22 cellular contexts compared by ENCODE assay signal in the genomic region with DNA sequence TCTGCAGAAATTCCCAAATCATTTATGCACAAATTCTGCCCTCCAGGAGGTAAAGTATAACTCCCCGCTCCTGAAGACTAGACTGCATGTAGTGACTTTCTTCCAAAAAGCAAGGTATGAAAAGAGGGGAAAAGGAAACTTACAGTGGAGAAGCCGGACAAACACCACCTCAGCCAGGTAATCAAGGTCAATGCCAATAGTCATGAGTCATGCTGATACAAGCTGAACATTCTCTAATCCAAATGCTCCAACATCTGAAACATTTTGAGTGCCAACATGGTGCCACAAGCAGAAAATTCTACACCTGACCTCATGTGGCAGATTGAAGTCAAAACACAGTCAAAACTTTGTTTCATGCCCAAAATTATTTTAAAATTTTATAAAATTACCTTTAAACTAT.
DNase-seq lines count a peak whose midpoint lies in the region; ATAC-seq, FAIRE-seq and TF ChIP-seq lines count a peak whose summit lies in the region.
"Had no signal": no experiment of that assay in that cellular context is flagged by ENCODE, and none has a peak within 500 bp of the region (broad histone marks: within the 10 kb centered on the region; RNA-seq: fewer than 3 reads in every experiment).

No MANE protein-coding gene starts in this region.

- H3K36me3 ChIP-seq in RWPE2 (ENCODE audit: low read depth), result no peaks in the 10 kb centered on the region
- H3K36me3 ChIP-seq in HepG2 (replicated peaks in 1 of 2; ENCODE audit: control insufficient read depth in 1 of 2, insufficient read depth in 2 of 2, low read length in 2 of 2), result no peaks in the 10 kb centered on the region
- no peaks in the 10 kb centered on the region for H3K36me3 ChIP-seq in heart right ventricle
- H3K36me3 ChIP-seq in suprapubic skin, result no peaks in the 10 kb centered on the region
- H3K36me3 ChIP-seq: BE2C had no signal

- H3K4me3 ChIP-seq in A549 (no peak overlapping the region), RWPE2 (ENCODE audit: severe bottlenecking) (no peak overlapping the region), HepG2 (replicated peaks in 1 of 3; ENCODE audit: insufficient read depth in 1 of 3, low read depth in 2 of 3, low read length in 3 of 3) (no peak overlapping the region), heart right ventricle (no peak overlapping the region), suprapubic skin (no peak overlapping the region)

- TF ChIP-seq EP300 in A549 (IDR thresholded peaks at IDR 0.05) (no peak), HepG2 (IDR thresholded peaks at IDR 0.05; ENCODE audit: low read depth in 2 of 2, low read length in 2 of 2) (no peak), HepG2 (CRISPR knock-in tag; IDR thresholded peaks at IDR 0.05; ENCODE audit: borderline replicate concordance) (no peak), suprapubic skin (IDR thresholded peaks at IDR 0.05) (no peak)

- POLR2A ChIA-PET in A549 (lab: Yijun Ruan, JAX), result no interaction called here
- POLR2A ChIA-PET in HepG2 (lab: Yijun Ruan, JAX), result interaction anchor here (1.3 kb wide), 1 partner anchor 11 kb away, joined by 4 read pairs; no protein-coding TSS in a partner anchor

- DNase-seq in A549 (ENCODE audit: low read depth in 1 of 2, low spot score in 1 of 2) (no peak), RWPE2 (ENCODE audit: low spot score) (no peak), HepG2 (ENCODE audit: low spot score) (peak; percentile 43), heart right ventricle (no peak), DMS153 treated with DMSO at 0.1 percent for 48 hours (lab: John Stamatoyannopoulos, UW; ENCODE audit: unreplicated experiment) (no peak), suprapubic skin (ENCODE audit: low spot score in 2 of 2) (no peak)
- DNase-seq: ACHN; BE2C; C1 segment of cervical spinal cord; CD4-positive, CD25-positive, alpha-beta regulatory T cell; CD8-positive, alpha-beta memory T cell; COR-L47; DMS 273 treated with DMSO at 0.1 percent for 48 hours; DMS79 treated with DMSO at 0.1 percent for 48 hours; GF-D8; GOT3; H7; HFFc6 had no signal

- H3K9me3 ChIP-seq in A549, result peaks cover 13% of the 10 kb centered on the region; the same call in 2 of the 3 replicates
- no peaks in the 10 kb centered on the region for H3K9me3 ChIP-seq in RWPE2 (ENCODE audit: severe bottlenecking)
- H3K9me3 ChIP-seq in HepG2 (ENCODE audit: low read length), result no peaks in the 10 kb centered on the region
- H3K9me3 ChIP-seq in heart right ventricle, result no peaks in the 10 kb centered on the region
- H3K9me3 ChIP-seq in suprapubic skin, result no peaks in the 10 kb centered on the region
- H3K9me3 ChIP-seq: BE2C had no signal

- WGBS in A549 (ENCODE audit: missing lambda C conversion rate), result 77% methylated on average over 2 of the region's 2 CpGs
- WGBS in HepG2 (ENCODE audit: low lambda C conversion rate), result 96% methylated on average over 2 of the region's 2 CpGs
- 86 to 96% methylated on average over 2 of the region's 2 CpGs for WGBS in heart right ventricle, 2 donors
- 79% methylated on average over 2 of the region's 2 CpGs for WGBS in suprapubic skin

- peak overlapping the region; percentile 30 to 75; a peak in 4 of 6 replicates for H3K27ac ChIP-seq in A549
- H3K27ac ChIP-seq in RWPE2 (ENCODE audit: poor library complexity, severe bottlenecking), result no peak overlapping the region
- no peak overlapping the region for H3K27ac ChIP-seq in HepG2 (ENCODE audit: extremely low read length, insufficient read depth, low read length)
- no peak overlapping the region for H3K27ac ChIP-seq in heart right ventricle
- no peak overlapping the region for H3K27ac ChIP-seq in suprapubic skin

- in situ Hi-C loops in HepG2 (cut with HindIII; ENCODE audit: extremely low pct_ligation_motif_present, low pct_unique_long_range_greater_than_20kb), result no loop called here

- ATAC-seq in A549 (no peak), RWPE2 (ENCODE audit: low read depth) (0 out of 3 replicates have a peak, but pooled peaks have one; percentile 31), HepG2 (no peak), heart right ventricle (no peak), HG02571 (IDR thresholded peaks at IDR 0.05; ENCODE audit: unreplicated experiment) (no peak)
- ATAC-seq: HCT116 had no signal

- BruUV-seq in HepG2 (replicated peaks; lab: Mats Ljungman, UMichigan), result no TSS peak

- H3K4me2 ChIP-seq in A549 (0 out of 3 replicates have a peak overlapping the region, but pooled peaks have one; percentile 12), HepG2 (ENCODE audit: low read depth, low read length) (no peak overlapping the region)

- H3K27me3 ChIP-seq in RWPE2 (ENCODE audit: insufficient read depth, poor library complexity, severe bottlenecking) (no peaks in the 10 kb centered on the region), HepG2 (ENCODE audit: control insufficient read depth in 1 of 2, insufficient read depth in 2 of 2, low read length in 2 of 2) (no peaks in the 10 kb centered on the region), heart right ventricle (peaks cover 0 to 11% (median 0%) of the 10 kb centered on the region in 7 donors), suprapubic skin (no peaks in the 10 kb centered on the region)
- H3K27me3 ChIP-seq: BE2C had no signal

- FAIRE-seq in A549 (lab: Jason Lieb, UNC) (peak; percentile 95), islet of Langerhans (lab: Jason Lieb, UNC) (peak; percentile 56), HepG2 (lab: Jason Lieb, UNC) (no peak)
- FAIRE-seq: HTR-8/SVneo had no signal

- H3K79me2 ChIP-seq in HepG2 (ENCODE audit: insufficient read depth, low read length), result no peaks in the 10 kb centered on the region

- CTCF ChIA-PET in A549 (lab: Yijun Ruan, JAX), result interaction anchor here (0.9 to 2.9 kb wide), 2 partner anchors 32 to 34 kb away, joined by 3 to 9 read pairs; no protein-coding TSS in a partner anchor
- CTCF ChIA-PET in HepG2 (lab: Yijun Ruan, JAX; ENCODE audit: low intra/inter-chr PET ratio, low total read pairs), result no interaction called here

- no peak overlapping the region for H3K9ac ChIP-seq in HepG2 (ENCODE audit: insufficient read depth, low read depth, low read length)

- H4K20me1 ChIP-seq in HepG2 (ENCODE audit: insufficient read depth, low read length), result no peaks in the 10 kb centered on the region

- H2AFZ ChIP-seq in HepG2 (ENCODE audit: low read length), result no peak overlapping the region

- TF ChIP-seq POLR2A in A549 (IDR thresholded peaks at IDR 0.05; ENCODE audit: low read length) (no peak), HepG2 (IDR thresholded peaks at IDR 0.05; ENCODE audit: insufficient read depth in 1 of 2, low read depth in 2 of 2, low read length in 2 of 2) (no peak), suprapubic skin (IDR thresholded peaks at IDR 0.05) (no peak)

- H3K4me1 ChIP-seq in A549 (peaks cover 18% of the 10 kb centered on the region), RWPE2 (ENCODE audit: insufficient read depth, poor library complexity, severe bottlenecking) (no peaks in the 10 kb centered on the region), HepG2 (ENCODE audit: insufficient read depth, low read length) (peaks cover 31% of the 10 kb centered on the region), heart right ventricle (no peaks in the 10 kb centered on the region), suprapubic skin (no peaks in the 10 kb centered on the region)
- H3K4me1 ChIP-seq: BE2C had no signal

- TF ChIP-seq RAD21 in A549 (conservative IDR thresholded peaks at IDR 0.05 in 1 of 2, IDR thresholded peaks at IDR 0.05 in 1 of 2) (no peak), HepG2 (CRISPR knock-in tag; IDR thresholded peaks at IDR 0.05) (no peak)

- TF ChIP-seq CTCF in A549 (IDR thresholded peaks at IDR 0.05) (no peak), RWPE2 (IDR thresholded peaks at IDR 0.05; ENCODE audit: poor library complexity, severe bottlenecking) (no peak), HepG2 (CRISPR knock-in tag; IDR thresholded peaks at IDR 0.05) (no peak), heart right ventricle (IDR thresholded peaks at IDR 0.05) (no peak), suprapubic skin (IDR thresholded peaks at IDR 0.05) (no peak)

- intact Hi-C loops in HepG2 (cut with micrococcal nuclease; ENCODE audit: unreplicated experiment) (loop anchor here (10.0 kb wide), 1 partner anchor 936 kb away; the partner anchor contains the start of gene NXT1), heart right ventricle (cut with DNase I) (no loop called here)

TF ChIP-seq in A549, 52 proteins besides CTCF, POLR2A, EP300 and RAD21 (continues in another document):
- TF ChIP-seq, protein P1, sequence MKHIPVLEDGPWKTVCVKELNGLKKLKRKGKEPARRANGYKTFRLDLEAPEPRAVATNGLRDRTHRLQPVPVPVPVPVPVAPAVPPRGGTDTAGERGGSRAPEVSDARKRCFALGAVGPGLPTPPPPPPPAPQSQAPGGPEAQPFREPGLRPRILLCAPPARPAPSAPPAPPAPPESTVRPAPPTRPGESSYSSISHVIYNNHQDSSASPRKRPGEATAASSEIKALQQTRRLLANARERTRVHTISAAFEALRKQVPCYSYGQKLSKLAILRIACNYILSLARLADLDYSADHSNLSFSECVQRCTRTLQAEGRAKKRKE (CRISPR knock-in tag; IDR thresholded peaks at IDR 0.05; ENCODE audit: low read depth), result no peak
- TF ChIP-seq HOXB13 (CRISPR knock-in tag; IDR thresholded peaks at IDR 0.05; ENCODE audit: low read depth) (no peak), HOXB5 (CRISPR knock-in tag; IDR thresholded peaks at IDR 0.05) (no peak), NFE2L2 (conservative IDR thresholded peaks at IDR 0.05; ENCODE audit: low read length) (no peak; the same call in 1 of the 2 replicates), HDAC2 (IDR thresholded peaks at IDR 0.05) (no peak), HOXA7 (CRISPR knock-in tag; IDR thresholded peaks at IDR 0.05) (no peak)

TF ChIP-seq in HepG2, 621 proteins besides CTCF, POLR2A, EP300 and RAD21 (continues in another document):
- TF ChIP-seq ZNF597 (CRISPR knock-in tag; IDR thresholded peaks at IDR 0.05) (no peak), JUNB (CRISPR knock-in tag; IDR thresholded peaks at IDR 0.05; ENCODE audit: borderline replicate concordance) (0 out of 2 replicates have a peak, but pooled peaks have one; percentile 16), ZFP90 (CRISPR knock-in tag; IDR thresholded peaks at IDR 0.05; ENCODE audit: borderline replicate concordance) (no peak), ZNF496 (CRISPR knock-in tag; IDR thresholded peaks at IDR 0.05; ENCODE audit: insufficient replicate concordance) (no peak), FOSL2 (CRISPR knock-in tag; IDR thresholded peaks at IDR 0.05) (peak; percentile 87), TEAD3 (CRISPR knock-in tag; optimal IDR thresholded peaks at IDR 0.05; ENCODE audit: borderline replicate concordance) (no peak), ETV6 (CRISPR knock-in tag; conservative IDR thresholded peaks at IDR 0.05) (no peak), NFE2L2 (IDR thresholded peaks at IDR 0.05; ENCODE audit: low read length) (peak; percentile 59), POLR2G (IDR thresholded peaks at IDR 0.05; ENCODE audit: low read depth, low read length) (no peak)

Comparison
In these comparisons a context has a peak if more than half of its experiments do, and no peak if none do; other contexts are left out.
1. H3K27ac ChIP-seq: peak in A549 (2 of 2); none in RWPE2 (single experiment), HepG2 (single experiment), heart right ventricle (0 of 10) and suprapubic skin (single experiment).
2. Of the 38 proteins assayed by ChIP-seq in both HepG2 and A549: peak only in HepG2: JUNB and NFE2L2; only in A549: MAFK; in both: none; in neither: 34; mixed calls (peak in some experiments, not most) for 1.